1 cellular context compared by ENCODE assay signal in the genomic region with DNA sequence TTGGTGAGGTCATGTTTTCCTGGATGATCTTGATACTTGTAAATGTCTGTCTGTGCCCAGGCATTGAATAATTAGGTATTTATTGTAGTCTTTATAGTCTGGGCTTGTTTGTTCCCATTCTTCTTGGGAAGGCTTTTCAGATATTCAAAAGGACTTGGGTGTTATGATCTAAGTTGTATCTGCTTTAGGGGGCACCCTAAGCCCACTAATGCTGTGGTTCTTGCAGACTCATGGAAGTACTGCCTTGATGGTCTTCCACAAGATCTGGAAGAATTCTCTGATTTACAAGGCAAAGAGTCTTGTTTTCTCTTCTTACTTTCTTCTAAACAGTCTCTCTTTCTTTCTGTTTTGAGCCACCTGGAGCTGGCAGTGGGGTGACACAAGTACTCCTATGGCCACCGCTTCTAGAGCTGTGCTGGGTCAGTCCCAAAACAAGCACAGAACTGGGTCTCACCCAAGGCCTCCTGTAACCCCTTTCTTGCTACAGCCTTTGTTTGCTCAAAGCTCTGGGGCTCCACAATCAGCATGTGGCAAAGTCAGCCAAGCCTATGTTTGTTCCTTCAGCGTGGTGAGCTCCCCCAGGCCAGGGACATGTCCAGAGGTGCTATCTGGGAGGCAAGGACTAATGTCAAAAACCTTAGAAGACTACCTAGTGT.
TF ChIP-seq lines count a peak whose summit lies in the region.

No MANE protein-coding gene starts in this region.

TF ChIP-seq in GM23338, 12 proteins besides CTCF, POLR2A, EP300 and RAD21 (continued from another document):
- TF ChIP-seq, protein P1, sequence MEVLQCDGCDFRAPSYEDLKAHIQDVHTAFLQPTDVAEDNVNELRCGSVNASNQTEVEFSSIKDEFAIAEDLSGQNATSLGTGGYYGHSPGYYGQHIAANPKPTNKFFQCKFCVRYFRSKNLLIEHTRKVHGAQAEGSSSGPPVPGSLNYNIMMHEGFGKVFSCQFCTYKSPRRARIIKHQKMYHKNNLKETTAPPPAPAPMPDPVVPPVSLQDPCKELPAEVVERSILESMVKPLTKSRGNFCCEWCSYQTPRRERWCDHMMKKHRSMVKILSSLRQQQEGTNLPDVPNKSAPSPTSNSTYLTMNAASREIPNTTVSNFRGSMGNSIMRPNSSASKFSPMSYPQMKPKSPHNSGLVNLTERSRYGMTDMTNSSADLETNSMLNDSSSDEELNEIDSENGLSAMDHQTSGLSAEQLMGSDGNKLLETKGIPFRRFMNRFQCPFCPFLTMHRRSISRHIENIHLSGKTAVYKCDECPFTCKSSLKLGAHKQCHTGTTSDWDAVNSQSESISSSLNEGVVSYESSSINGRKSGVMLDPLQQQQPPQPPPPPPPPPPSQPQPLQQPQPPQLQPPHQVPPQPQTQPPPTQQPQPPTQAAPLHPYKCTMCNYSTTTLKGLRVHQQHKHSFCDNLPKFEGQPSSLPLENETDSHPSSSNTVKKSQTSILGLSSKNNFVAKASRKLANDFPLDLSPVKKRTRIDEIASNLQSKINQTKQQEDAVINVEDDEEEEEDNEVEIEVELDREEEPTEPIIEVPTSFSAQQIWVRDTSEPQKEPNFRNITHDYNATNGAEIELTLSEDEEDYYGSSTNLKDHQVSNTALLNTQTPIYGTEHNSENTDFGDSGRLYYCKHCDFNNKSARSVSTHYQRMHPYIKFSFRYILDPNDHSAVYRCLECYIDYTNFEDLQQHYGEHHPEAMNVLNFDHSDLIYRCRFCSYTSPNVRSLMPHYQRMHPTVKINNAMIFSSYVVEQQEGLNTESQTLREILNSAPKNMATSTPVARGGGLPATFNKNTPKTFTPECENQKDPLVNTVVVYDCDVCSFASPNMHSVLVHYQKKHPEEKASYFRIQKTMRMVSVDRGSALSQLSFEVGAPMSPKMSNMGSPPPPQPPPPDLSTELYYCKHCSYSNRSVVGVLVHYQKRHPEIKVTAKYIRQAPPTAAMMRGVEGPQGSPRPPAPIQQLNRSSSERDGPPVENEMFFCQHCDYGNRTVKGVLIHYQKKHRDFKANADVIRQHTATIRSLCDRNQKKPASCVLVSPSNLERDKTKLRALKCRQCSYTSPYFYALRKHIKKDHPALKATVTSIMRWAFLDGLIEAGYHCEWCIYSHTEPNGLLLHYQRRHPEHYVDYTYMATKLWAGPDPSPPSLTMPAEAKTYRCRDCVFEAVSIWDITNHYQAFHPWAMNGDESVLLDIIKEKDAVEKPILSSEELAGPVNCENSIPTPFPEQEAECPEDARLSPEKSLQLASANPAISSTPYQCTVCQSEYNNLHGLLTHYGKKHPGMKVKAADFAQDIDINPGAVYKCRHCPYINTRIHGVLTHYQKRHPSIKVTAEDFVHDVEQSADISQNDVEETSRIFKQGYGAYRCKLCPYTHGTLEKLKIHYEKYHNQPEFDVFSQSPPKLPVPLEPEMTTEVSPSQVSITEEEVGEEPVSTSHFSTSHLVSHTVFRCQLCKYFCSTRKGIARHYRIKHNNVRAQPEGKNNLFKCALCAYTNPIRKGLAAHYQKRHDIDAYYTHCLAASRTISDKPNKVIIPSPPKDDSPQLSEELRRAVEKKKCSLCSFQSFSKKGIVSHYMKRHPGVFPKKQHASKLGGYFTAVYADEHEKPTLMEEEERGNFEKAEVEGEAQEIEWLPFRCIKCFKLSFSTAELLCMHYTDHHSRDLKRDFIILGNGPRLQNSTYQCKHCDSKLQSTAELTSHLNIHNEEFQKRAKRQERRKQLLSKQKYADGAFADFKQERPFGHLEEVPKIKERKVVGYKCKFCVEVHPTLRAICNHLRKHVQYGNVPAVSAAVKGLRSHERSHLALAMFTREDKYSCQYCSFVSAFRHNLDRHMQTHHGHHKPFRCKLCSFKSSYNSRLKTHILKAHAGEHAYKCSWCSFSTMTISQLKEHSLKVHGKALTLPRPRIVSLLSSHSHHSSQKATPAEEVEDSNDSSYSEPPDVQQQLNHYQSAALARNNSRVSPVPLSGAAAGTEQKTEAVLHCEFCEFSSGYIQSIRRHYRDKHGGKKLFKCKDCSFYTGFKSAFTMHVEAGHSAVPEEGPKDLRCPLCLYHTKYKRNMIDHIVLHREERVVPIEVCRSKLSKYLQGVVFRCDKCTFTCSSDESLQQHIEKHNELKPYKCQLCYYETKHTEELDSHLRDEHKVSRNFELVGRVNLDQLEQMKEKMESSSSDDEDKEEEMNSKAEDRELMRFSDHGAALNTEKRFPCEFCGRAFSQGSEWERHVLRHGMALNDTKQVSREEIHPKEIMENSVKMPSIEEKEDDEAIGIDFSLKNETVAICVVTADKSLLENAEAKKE (CRISPR knock-in tag; IDR thresholded peaks at IDR 0.05) = no peak
- TF ChIP-seq REST (IDR thresholded peaks at IDR 0.05; ENCODE audit: unreplicated experiment) (no peak), CREB1 (CRISPR knock-in tag; IDR thresholded peaks at IDR 0.05; ENCODE audit: low read depth) (no peak), STAT1 (IDR thresholded peaks at IDR 0.05; ENCODE audit: unreplicated experiment) (no peak), NANOG (IDR thresholded peaks at IDR 0.05; ENCODE audit: borderline replicate concordance) (no peak), ZNF331 (CRISPR knock-in tag; IDR thresholded peaks at IDR 0.05; ENCODE audit: low read depth) (no peak), ZNF114 (CRISPR knock-in tag; IDR thresholded peaks at IDR 0.05) (no peak), EZH2phosphoT487 (IDR thresholded peaks at IDR 0.05; ENCODE audit: unreplicated experiment) (no peak), JUNB (IDR thresholded peaks at IDR 0.05; ENCODE audit: unreplicated experiment) (no peak), EZH2 (IDR thresholded peaks at IDR 0.05; ENCODE audit: low read depth, unreplicated experiment) (no peak)
- TF ChIP-seq, protein P2, sequence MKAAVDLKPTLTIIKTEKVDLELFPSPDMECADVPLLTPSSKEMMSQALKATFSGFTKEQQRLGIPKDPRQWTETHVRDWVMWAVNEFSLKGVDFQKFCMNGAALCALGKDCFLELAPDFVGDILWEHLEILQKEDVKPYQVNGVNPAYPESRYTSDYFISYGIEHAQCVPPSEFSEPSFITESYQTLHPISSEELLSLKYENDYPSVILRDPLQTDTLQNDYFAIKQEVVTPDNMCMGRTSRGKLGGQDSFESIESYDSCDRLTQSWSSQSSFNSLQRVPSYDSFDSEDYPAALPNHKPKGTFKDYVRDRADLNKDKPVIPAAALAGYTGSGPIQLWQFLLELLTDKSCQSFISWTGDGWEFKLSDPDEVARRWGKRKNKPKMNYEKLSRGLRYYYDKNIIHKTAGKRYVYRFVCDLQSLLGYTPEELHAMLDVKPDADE (IDR thresholded peaks at IDR 0.05) = no peak
